21 cellular contexts compared by ENCODE assay signal in the genomic region with DNA sequence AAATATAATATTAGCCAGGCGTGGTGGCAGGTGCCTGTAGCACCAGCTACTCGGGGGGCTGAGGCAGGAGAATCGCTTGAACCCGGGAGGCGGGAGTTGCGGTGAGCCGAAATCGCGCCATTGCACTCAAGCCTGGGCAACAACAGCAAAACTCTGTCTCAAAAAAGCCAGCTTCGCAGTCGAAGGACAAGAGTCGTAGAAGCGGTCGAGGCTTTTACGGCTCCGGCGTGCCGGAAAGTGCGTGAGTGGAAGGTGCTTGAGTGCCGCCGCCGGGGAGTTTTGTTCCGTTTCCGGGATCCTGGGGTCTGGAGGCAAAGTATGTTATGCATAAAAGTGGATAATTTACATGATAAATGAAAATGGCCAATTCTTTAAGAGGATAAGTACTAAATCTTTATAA. TPM values are rescaled to one million over a fixed set of nuclear protein-coding genes. Genes with fewer than 3 reads are reported as not detected.
A peak's percentile ranks its signal among the peaks of the same experiment; 100 is the strongest.
DNase-seq lines count a peak whose midpoint lies in the region; ATAC-seq, FAIRE-seq and TF ChIP-seq lines count a peak whose summit lies in the region.
"Had no signal": no experiment of that assay in that cellular context is flagged by ENCODE, and none has a peak within 500 bp of the region (broad histone marks: within the 10 kb centered on the region; RNA-seq: fewer than 3 reads in every experiment).

No MANE protein-coding gene starts in this region.

- no peak overlapping the region for H3K27ac ChIP-seq in K562 (ENCODE audit: extremely low read depth, low read depth, low read length)
- H3K27ac ChIP-seq: 22Rv1 had no signal

- H2AFZ ChIP-seq in K562 (ENCODE audit: low read depth, low read length) = no peak overlapping the region
- H2AFZ ChIP-seq: GM23338 had no signal

- peaks cover 0 to 2% of the 10 kb centered on the region in 2 experiments; a peak in 1 of 5 replicates for H3K27me3 ChIP-seq in K562 (ENCODE audit: control insufficient read depth in 2 of 2, insufficient read depth in 2 of 2, low read length in 2 of 2)

- no peaks in the 10 kb centered on the region for H3K9me3 Mint-ChIP-seq in osteocyte (ENCODE audit: unreplicated experiment)
- H3K9me3 Mint-ChIP-seq: CD4-positive, alpha-beta memory T cell; GM23338; H9 had no signal

- ATAC-seq in Right ventricle myocardium superior (ENCODE audit: poor library complexity) (no peak), K562 (no peak)
- ATAC-seq: GM12878, GM23338, HCT116 had no signal

- POLR2A ChIA-PET in K562 (lab: Yijun Ruan, JAX) = no interaction called here

- no peaks in the 10 kb centered on the region for H3K79me2 ChIP-seq in K562 (ENCODE audit: control insufficient read depth, insufficient read depth, low read length)

- no peak overlapping the region for H3K27ac Mint-ChIP-seq in osteocyte (ENCODE audit: unreplicated experiment)
- H3K27ac Mint-ChIP-seq: CD4-positive, alpha-beta memory T cell; GM23338; H9 had no signal

- H3K4me1 ChIP-seq in K562 (replicated peaks in 1 of 2; ENCODE audit: control insufficient read depth in 2 of 2, insufficient read depth in 2 of 2, low read length in 2 of 2) = no peaks in the 10 kb centered on the region

- no peaks in the 10 kb centered on the region for H3K4me1 Mint-ChIP-seq in osteocyte (ENCODE audit: unreplicated experiment)

- no peaks in the 10 kb centered on the region for H3K36me3 Mint-ChIP-seq in osteocyte (ENCODE audit: unreplicated experiment)
- H3K36me3 Mint-ChIP-seq: CD4-positive, alpha-beta memory T cell had no signal

- no peak for TF ChIP-seq RAD21 in K562 (CRISPR knock-in tag; conservative IDR thresholded peaks at IDR 0.05 in 1 of 2, IDR thresholded peaks at IDR 0.05 in 1 of 2)

- DNase-seq in cardiac septum (ENCODE audit: low spot score) (peak; percentile 44), Right ventricle myocardium superior (no peak), K562 (ENCODE audit: extremely low read depth in 1 of 4, low spot score in 3 of 4) (peak in 1 of 4 experiments; percentile 4), osteocyte (ENCODE audit: extremely low spot score, unreplicated experiment) (peak; percentile 67), ACHN (no peak), SK-N-DZ (ENCODE audit: low spot score) (no peak)
- no peak for DNase-seq in stimulated activated CD4-positive, alpha-beta T cell treated with anti-CD3 and anti-CD28 coated beads, Interleukin-1b, Interleukin-23, amount 100 ng/mL, for 48 hours
- DNase-seq: C1 segment of cervical spinal cord; Calu3; CD4-positive, alpha-beta memory T cell; COR-L47; DMS79; EL; GDM1; H9 had no signal

- no peaks in the 10 kb centered on the region for H3K9me3 ChIP-seq in K562 (replicated peaks; ENCODE audit: control insufficient read depth, insufficient read depth, low read depth, low read length)

- intact Hi-C loops in cardiac septum (cut with DNase I) (loop anchor here (5.0 kb wide), 1 partner anchor 188 kb away; no protein-coding TSS in a partner anchor), Right ventricle myocardium superior (cut with DNase I) (no loop called here), K562 (cut with micrococcal nuclease) (loop anchor here (5.0 kb wide), 1 partner anchor 198 kb away; no protein-coding TSS in a partner anchor)

- TF ChIP-seq CTCF in K562 (IDR thresholded peaks at IDR 0.05 in 2 of 3, conservative IDR thresholded peaks at IDR 0.05 in 1 of 3; ENCODE audit: insufficient read depth in 2 of 3, low read depth in 1 of 3, low read length in 3 of 3) (no peak), osteocyte (IDR thresholded peaks at IDR 0.05) (no peak)

- FAIRE-seq in K562 (lab: Jason Lieb, UNC) = no peak
- FAIRE-seq: A204.1, GM12878, GM19239 had no signal

- H3K4me2 ChIP-seq in K562 (ENCODE audit: insufficient read depth, low read length) = no peak overlapping the region
- H3K4me2 ChIP-seq: GM23338 had no signal

- no peak for TF ChIP-seq POLR2A in K562 (conservative IDR thresholded peaks at IDR 0.05)

- H3K9me1 ChIP-seq in K562 (ENCODE audit: control insufficient read depth, insufficient read depth, low read length) = no peaks in the 10 kb centered on the region

- H3K4me3 ChIP-seq in K562 = no peak overlapping the region
- H3K4me3 ChIP-seq: GM12878, GM23338 had no signal

- H3K4me3 Mint-ChIP-seq in osteocyte (ENCODE audit: unreplicated experiment) = no peak overlapping the region
- H3K4me3 Mint-ChIP-seq: CD4-positive, alpha-beta memory T cell; GM23338; H9 had no signal

- H3K27me3 Mint-ChIP-seq in osteocyte (ENCODE audit: unreplicated experiment) = peaks cover 17% of the 10 kb centered on the region

- in situ Hi-C loops in K562 (cut with MboI) = no loop called here
- in situ Hi-C loops in ACHN (cut with HindIII; ENCODE audit: low pct_ligation_motif_present, low pct_unique_long_range_greater_than_20kb, low sequenced_read_pairs) = loop anchor here (25.0 kb wide), 1 partner anchor 198 kb away; no protein-coding TSS in a partner anchor

- H3K36me3 ChIP-seq in K562 (ENCODE audit: control insufficient read depth, insufficient read depth, low read length) = no peaks in the 10 kb centered on the region

- no peak for TF ChIP-seq EP300 in K562 (IDR thresholded peaks at IDR 0.05; ENCODE audit: low read length)

- H4K20me1 ChIP-seq in K562 (replicated peaks; ENCODE audit: control insufficient read depth, insufficient read depth, low read length) = no peaks in the 10 kb centered on the region

- CTCF ChIA-PET in K562 (lab: Yijun Ruan, JAX; ENCODE audit: low intra/inter-chr PET ratio) = no interaction called here

- no TSS peak for BruUV-seq in K562 (replicated peaks; lab: Mats Ljungman, UMichigan)

- WGBS in K562 (ENCODE audit: insufficient coverage, low coverage, missing lambda C conversion rate) = 22% methylated on average over 24 of the region's 24 CpGs

- no peak overlapping the region for H3K9ac ChIP-seq in K562 (ENCODE audit: insufficient read depth in 1 of 2, low read depth in 2 of 2, low read length in 2 of 2)

TF ChIP-seq in K562, 482 proteins besides CTCF, POLR2A, EP300 and RAD21 (continues in another document):
- no peak for TF ChIP-seq ARID4B (CRISPR knock-in tag; IDR thresholded peaks at IDR 0.05)

RNA-seq across cellular contexts. Expression of gene SYN3, which starts 43.6 kb away (rescaled TPM):
- total RNA-seq in cardiac septum (0.81 TPM), Right ventricle myocardium superior (0.40 TPM), K562 (2014; rRNA removed) (not detected in 2 replicates), K562 (2014; rRNA removed; fragmentation: Illumina TruSeq; extraction: Trizol) (not detected in 2 replicates), K562 (2015; rRNA removed; fragmentation: Illumina TruSeq; extraction: Trizol) (not detected in 2 replicates), K562 (2021) (0.35 TPM in 1 of 2 replicates, not detected in the other), osteocyte (not detected in 2 replicates)
- total RNA-seq in K562 (2011; cell fraction: chromatin; rRNA removed; ENCODE audit: low replicate concordance) = not detected in 2 replicates
- not detected in 2 replicates for total RNA-seq in K562 (2011; cell fraction: nucleolus; rRNA removed)
- not detected in 2 replicates for total RNA-seq in K562 (2011; cell fraction: nucleoplasm; rRNA removed)
- polyA plus RNA-seq in K562 (2011; rRNA removed) (not detected in 2 replicates), K562 (2014; fragmentation: Illumina TruSeq; extraction: Trizol) (0.09 and 0.17 TPM in 2 replicates), K562 (2014; fragmentation: Nextera tagmentation; extraction: Ambion mirVana) (under 1 TPM in 1 of 2 experiments, not detected in 1; 0.10 TPM), K562 (2014; rRNA removed) (0.04 TPM in 1 of 2 replicates, not detected in the other)
- not detected in 2 replicates for polyA plus RNA-seq in K562 (2011; cell fraction: cytosol; rRNA removed)
- polyA plus RNA-seq in K562 (2011; cell fraction: nucleus; rRNA removed) = 0.40 TPM in 1 of 2 replicates, not detected in the other
- 0.08 and 0.30 TPM in 2 replicates for polyA plus RNA-seq in K562 (2012)
- not detected in 2 replicates for polyA minus RNA-seq in K562 (2011; rRNA and poly(A)+ RNA removed)
- polyA minus RNA-seq in K562 (2011; cell fraction: cytosol; rRNA and poly(A)+ RNA removed) = not detected in 2 replicates
- not detected in 2 replicates for polyA minus RNA-seq in K562 (2011; cell fraction: nucleus; rRNA and poly(A)+ RNA removed)
- polyA plus RNA-seq in SK-N-DZ (2014; cell fraction: cytosol; rRNA removed) = 6.3 and 12.8 TPM in 2 replicates
- polyA plus RNA-seq in SK-N-DZ (2014; cell fraction: nucleus; rRNA removed) = 7.2 and 13.7 TPM in 2 replicates
- total RNA-seq: Calu3; CD4-positive, alpha-beta memory T cell; GM12878 had no signal
- polyA plus RNA-seq: CD4-positive, alpha-beta memory T cell; GM12878 had no signal

Comparison
In these comparisons a context has a peak if more than half of its experiments do, and no peak if none do; other contexts are left out.
1. DNase-seq: peak in cardiac septum (single experiment) and osteocyte (single experiment); none in Right ventricle myocardium superior (single experiment), ACHN (single experiment), stimulated activated CD4-positive, alpha-beta T cell treated with anti-CD3 and anti-CD28 coated beads, Interleukin-1b, Interleukin-23, amount 100 ng/mL, for 48 hours (single experiment) and SK-N-DZ (single experiment).